In genomic region chr17:21453144-21453982, GRCh38 we compare ENCODE assay signal across 17 cellular contexts.
DNase-seq lines count a peak whose midpoint lies in the region; ATAC-seq and TF ChIP-seq lines count a peak whose summit lies in the region.
"Had no signal": no experiment of that assay in that cellular context is flagged by ENCODE, and none has a peak within 500 bp of the region (broad histone marks: within the 10 kb centered on the region; RNA-seq: fewer than 3 reads in every experiment).

No MANE protein-coding gene starts in this region.

- H3K4ac ChIP-seq in mesenchymal stem cell (ENCODE audit: low read depth in 1 of 2, low read length in 2 of 2), result no peak overlapping the region

- no peaks in the 10 kb centered on the region for H3K36me3 Mint-ChIP-seq in activated naive CD4-positive, alpha-beta T cell treated with anti-CD3 and anti-CD28 coated beads, Interleukin-2, amount 50 U/mL, for 24 hours
- no peaks in the 10 kb centered on the region for H3K36me3 Mint-ChIP-seq in activated naive CD4-positive, alpha-beta T cell treated with anti-CD3 and anti-CD28 coated beads for 36 hours (ENCODE audit: low read depth)
- H3K36me3 Mint-ChIP-seq: CD4-positive, alpha-beta memory T cell had no signal

- intact Hi-C loops in activated naive CD4-positive, alpha-beta T cell treated with anti-CD3 and anti-CD28 coated beads for 36 hours (cut with micrococcal nuclease), result loop anchor here (2.0 to 10.0 kb wide), 3 partner anchors 281 to 419 kb away; no protein-coding TSS in a partner anchor

- 81% methylated on average over 14 of the region's 18 CpGs for WGBS in mesenchymal stem cell
- 67% methylated on average over 16 of the region's 18 CpGs for WGBS in suprapubic skin

- no peak overlapping the region for H2AK5ac ChIP-seq in mesenchymal stem cell (ENCODE audit: low read length, severe bottlenecking)

- H3K4me3 ChIP-seq in mesenchymal stem cell (ENCODE audit: insufficient read depth in 1 of 2, low read depth in 1 of 2, low read length in 2 of 2) (peak overlapping the region in 1 of 2 experiments; percentile 60), suprapubic skin (peak overlapping the region; percentile 36)

- no peaks in the 10 kb centered on the region for H3K9me3 Mint-ChIP-seq in activated naive CD4-positive, alpha-beta T cell treated with anti-CD3 and anti-CD28 coated beads, Interleukin-2, amount 50 U/mL, for 24 hours
- H3K9me3 Mint-ChIP-seq in activated naive CD4-positive, alpha-beta T cell treated with anti-CD3 and anti-CD28 coated beads for 36 hours, result no peaks in the 10 kb centered on the region
- H3K9me3 Mint-ChIP-seq: CD4-positive, alpha-beta memory T cell; HFFc6; stimulated activated naive CD8-positive, alpha-beta T cell treated with anti-CD3 and anti-CD28 coated beads, Interleukin-15, Interleukin-2, amounts not matched to agents 100 ng/mL and 50 ng/mL, for 24 hours; T-helper 1 cell treated with Interleukin-12 subunit alpha and Interleukin-12 subunit beta and Interleukin-4 antibody, amounts not matched to agents 30 μg/mL and 1 μg/mL, for 36 hours had no signal

- H3K4me2 ChIP-seq in mesenchymal stem cell (ENCODE audit: low read length, poor library complexity, severe bottlenecking), result no peak overlapping the region

- H3K9ac ChIP-seq in mesenchymal stem cell (ENCODE audit: low read length), result peak overlapping the region; percentile 44

- TF ChIP-seq POLR2A in suprapubic skin (IDR thresholded peaks at IDR 0.05), result no peak

- peaks cover 15% of the 10 kb centered on the region for H3K4me1 ChIP-seq in mesenchymal stem cell (ENCODE audit: control insufficient read depth, insufficient read depth, low read depth, low read length)
- H3K4me1 ChIP-seq in suprapubic skin, result peaks cover 19% of the 10 kb centered on the region
- H3K4me1 ChIP-seq: foreskin keratinocyte had no signal

- H2AFZ ChIP-seq in mesenchymal stem cell (ENCODE audit: low read depth, low read length), result no peak overlapping the region

- no peak overlapping the region for H3K14ac ChIP-seq in mesenchymal stem cell (ENCODE audit: low read length in 2 of 2)

- peak overlapping the region; percentile 19 for H3K4me3 Mint-ChIP-seq in activated naive CD4-positive, alpha-beta T cell treated with anti-CD3 and anti-CD28 coated beads, Interleukin-2, amount 50 U/mL, for 24 hours
- H3K4me3 Mint-ChIP-seq in activated naive CD4-positive, alpha-beta T cell treated with anti-CD3 and anti-CD28 coated beads for 36 hours, result no peak overlapping the region
- H3K4me3 Mint-ChIP-seq: HFFc6; T-helper 1 cell treated with Interleukin-12 subunit alpha and Interleukin-12 subunit beta and Interleukin-4 antibody, amounts not matched to agents 30 μg/mL and 1 μg/mL, for 36 hours had no signal

- peaks cover 18% of the 10 kb centered on the region for H3K4me1 Mint-ChIP-seq in activated naive CD4-positive, alpha-beta T cell treated with anti-CD3 and anti-CD28 coated beads, Interleukin-2, amount 50 U/mL, for 24 hours
- H3K4me1 Mint-ChIP-seq in activated naive CD4-positive, alpha-beta T cell treated with anti-CD3 and anti-CD28 coated beads for 36 hours (ENCODE audit: low read depth), result peaks cover 24% of the 10 kb centered on the region

- H3K27me3 Mint-ChIP-seq in activated naive CD4-positive, alpha-beta T cell treated with anti-CD3 and anti-CD28 coated beads, Interleukin-2, amount 50 U/mL, for 24 hours, result peaks cover 8% of the 10 kb centered on the region
- peaks cover 12% of the 10 kb centered on the region for H3K27me3 Mint-ChIP-seq in activated naive CD4-positive, alpha-beta T cell treated with anti-CD3 and anti-CD28 coated beads for 36 hours (ENCODE audit: low read depth)

- no peak overlapping the region for H3K27ac ChIP-seq in mesenchymal stem cell (ENCODE audit: low read length, poor library complexity, severe bottlenecking)
- H3K27ac ChIP-seq in suprapubic skin, result no peak overlapping the region
- H3K27ac ChIP-seq: foreskin keratinocyte had no signal

- H2BK120ac ChIP-seq in mesenchymal stem cell (ENCODE audit: low read depth, low read length), result peak overlapping the region; percentile 34

- no peak overlapping the region for H3K27ac Mint-ChIP-seq in activated naive CD4-positive, alpha-beta T cell treated with anti-CD3 and anti-CD28 coated beads, Interleukin-2, amount 50 U/mL, for 24 hours
- H3K27ac Mint-ChIP-seq in activated naive CD4-positive, alpha-beta T cell treated with anti-CD3 and anti-CD28 coated beads for 36 hours, result no peak overlapping the region
- H3K27ac Mint-ChIP-seq: HFFc6; T-helper 1 cell treated with Interleukin-12 subunit alpha and Interleukin-12 subunit beta and Interleukin-4 antibody, amounts not matched to agents 30 μg/mL and 1 μg/mL, for 36 hours had no signal

- H2BK15ac ChIP-seq in mesenchymal stem cell (ENCODE audit: low read depth, poor library complexity, severe bottlenecking), result no peak overlapping the region

- H2BK12ac ChIP-seq in mesenchymal stem cell (ENCODE audit: low read length in 2 of 2), result no peak overlapping the region

- no peak overlapping the region for H3K18ac ChIP-seq in mesenchymal stem cell (ENCODE audit: low read depth in 1 of 2, low read length in 2 of 2)

- peaks cover 18 to 34% of the 10 kb centered on the region in 2 experiments for H3K27me3 ChIP-seq in mesenchymal stem cell (ENCODE audit: control insufficient read depth in 1 of 2, insufficient read depth in 1 of 2, low read length in 2 of 2)
- H3K27me3 ChIP-seq in suprapubic skin, result no peaks in the 10 kb centered on the region

- no peak overlapping the region for H2BK5ac ChIP-seq in mesenchymal stem cell (ENCODE audit: low read depth, low read length, poor library complexity, severe bottlenecking)

- no peak for ATAC-seq in GM19324 (IDR thresholded peaks at IDR 0.05; ENCODE audit: low FRiP score, unreplicated experiment)
- no peak for ATAC-seq in GM18502 (IDR thresholded peaks at IDR 0.05; ENCODE audit: poor library complexity, unreplicated experiment)

- peak overlapping the region; percentile 50 for H4K91ac ChIP-seq in mesenchymal stem cell (ENCODE audit: low read length)

- no peak for TF ChIP-seq EP300 in suprapubic skin (IDR thresholded peaks at IDR 0.05)

- no peaks in the 10 kb centered on the region for H3K9me3 ChIP-seq in mesenchymal stem cell (ENCODE audit: control insufficient read depth, low read length)
- H3K9me3 ChIP-seq in suprapubic skin, result no peaks in the 10 kb centered on the region

- H3K36me3 ChIP-seq in mesenchymal stem cell (ENCODE audit: control insufficient read depth in 1 of 2, insufficient read depth in 2 of 2, low read depth in 1 of 2, low read length in 2 of 2) (no peaks in the 10 kb centered on the region), suprapubic skin (no peaks in the 10 kb centered on the region)

- H4K8ac ChIP-seq in mesenchymal stem cell (ENCODE audit: low read length), result peak overlapping the region; percentile 15

- no peak for TF ChIP-seq CTCF in suprapubic skin (IDR thresholded peaks at IDR 0.05)

- DNase-seq in activated naive CD4-positive, alpha-beta T cell treated with anti-CD3 and anti-CD28 coated beads for 36 hours, result no peak
- DNase-seq in NCI-H524 (lab: John Stamatoyannopoulos, UW) (peak; percentile 99 to 100), mesenchymal stem cell (no peak), suprapubic skin (ENCODE audit: low spot score in 2 of 2) (peak in 1 of 2 donors; percentile 68), activated gamma-delta T cell treated with Interleukin-2 at 50 U/mL for 16 hours (no peak)
- DNase-seq: activated effector memory CD4-positive, alpha-beta T cell treated with anti-CD3 and anti-CD28 coated beads, Interleukin-2, amount 50 U/mL, for 16 hours; HFFc6; NCI-H1436 treated with DMSO at 0.1 percent for 48 hours; SHP77 treated with DMSO at 0.1 percent for 48 hours; stimulated activated CD4-positive, alpha-beta T cell treated with anti-CD3 and anti-CD28 coated beads, Interleukin-12 subunit alpha, Interleukin-12 subunit beta, amount 100 ng/mL, for 4 hours had no signal

- H3K79me1 ChIP-seq in mesenchymal stem cell (replicated peaks; ENCODE audit: low read length, poor library complexity, severe bottlenecking), result no peaks in the 10 kb centered on the region

- CTCF ChIA-PET in activated naive CD4-positive, alpha-beta T cell treated with anti-CD3 and anti-CD28 coated beads for 36 hours (lab: Charles Lee), result interaction anchor here (0.6 to 2.8 kb wide), 2 partner anchors 56 to 59 kb away, joined by 3 to 13 read pairs; no protein-coding TSS in a partner anchor

- H3K23ac ChIP-seq in mesenchymal stem cell (ENCODE audit: low read length in 2 of 2), result no peak overlapping the region

Comparison
In these comparisons a context has a peak if more than half of its experiments do, and no peak if none do; other contexts are left out.
1. DNase-seq: peak in NCI-H524 (2 of 2); none in activated naive CD4-positive, alpha-beta T cell treated with anti-CD3 and anti-CD28 coated beads for 36 hours (single experiment), mesenchymal stem cell (single experiment) and activated gamma-delta T cell treated with Interleukin-2 at 50 U/mL for 16 hours (single experiment).